Comparison of ENCODE assay signal across 8 cellular contexts in genomic region chr12:75978677-75979076, GRCh38. TPM values are rescaled to one million over a fixed set of nuclear protein-coding genes. Genes with fewer than 3 reads are reported as not detected.
DNase-seq lines count a peak whose midpoint lies in the region; ATAC-seq lines count a peak whose summit lies in the region.

No MANE protein-coding gene starts in this region.

- peaks cover 13% of the 10 kb centered on the region for H3K4me1 ChIP-seq in stomach smooth muscle (ENCODE audit: control insufficient read depth, insufficient read depth, low read length)

- H3K4me3 Mint-ChIP-seq in activated T-cell treated with anti-CD3 and anti-CD28 coated beads, Interleukin-2, amount 50 U/mL, for 72 hours = peak overlapping the region; percentile 60 to 75

- H3K36me3 Mint-ChIP-seq in activated T-cell treated with anti-CD3 and anti-CD28 coated beads, Interleukin-2, amount 50 U/mL, for 72 hours (ENCODE audit: insufficient read depth in 2 of 2) = no peaks in the 10 kb centered on the region

- DNase-seq in activated CD4-positive, alpha-beta T cell treated with anti-CD3 and anti-CD28 coated beads for 4 hours = peak; percentile 16 to 32
- DNase-seq in activated CD4-positive, alpha-beta T cell treated with anti-CD3 and anti-CD28 coated beads for 1 hour = no peak
- DNase-seq in activated T-cell treated with anti-CD3 and anti-CD28 coated beads, Interleukin-2, amount 50 U/mL, for 72 hours = peak; percentile 33 to 50
- DNase-seq in A172 (ENCODE audit: low spot score) = no peak
- no peak for DNase-seq in HCEC 1CT

- H3K4me1 Mint-ChIP-seq in activated T-cell treated with anti-CD3 and anti-CD28 coated beads, Interleukin-2, amount 50 U/mL, for 72 hours (ENCODE audit: low read depth) = peaks cover 71% of the 10 kb centered on the region

- ATAC-seq in activated T-cell treated with anti-CD3 and anti-CD28 coated beads, Interleukin-2, amount 50 U/mL, for 72 hours (replicated peaks in 1 of 2) = peak; percentile 57 to 71
- no peak for ATAC-seq in GM21737 (IDR thresholded peaks at IDR 0.05; ENCODE audit: unreplicated experiment)

- no peaks in the 10 kb centered on the region for H3K9me3 Mint-ChIP-seq in activated T-cell treated with anti-CD3 and anti-CD28 coated beads, Interleukin-2, amount 50 U/mL, for 72 hours

- H3K27me3 ChIP-seq in layer of hippocampus (ENCODE audit: control insufficient read depth, insufficient read depth, low read length) = no peaks in the 10 kb centered on the region
- H3K27me3 ChIP-seq in stomach smooth muscle (ENCODE audit: control insufficient read depth in 1 of 2, insufficient read depth in 2 of 2, low read length in 2 of 2) = no peaks in the 10 kb centered on the region

- H3K27ac ChIP-seq in layer of hippocampus (ENCODE audit: low read depth, low read length) (peak overlapping the region; percentile 35), stomach smooth muscle (ENCODE audit: low read length) (peak overlapping the region; percentile 42)

- no peaks in the 10 kb centered on the region for H3K27me3 Mint-ChIP-seq in activated T-cell treated with anti-CD3 and anti-CD28 coated beads, Interleukin-2, amount 50 U/mL, for 72 hours (ENCODE audit: low read depth)

- no peak overlapping the region for H3K9ac ChIP-seq in stomach smooth muscle (ENCODE audit: low read length in 2 of 2)

- H3K36me3 ChIP-seq in stomach smooth muscle (ENCODE audit: control insufficient read depth in 2 of 2, insufficient read depth in 2 of 2, low read length in 2 of 2) = no peaks in the 10 kb centered on the region

- peak overlapping the region; percentile 77 for H3K27ac Mint-ChIP-seq in activated T-cell treated with anti-CD3 and anti-CD28 coated beads, Interleukin-2, amount 50 U/mL, for 72 hours

- no peaks in the 10 kb centered on the region for H3K9me3 ChIP-seq in stomach smooth muscle (ENCODE audit: control insufficient read depth in 2 of 2, low read length in 2 of 2)

- no peak overlapping the region for H3K4me3 ChIP-seq in stomach smooth muscle (ENCODE audit: low read length in 2 of 2)

RNA-seq across cellular contexts. Expression of gene PHLDA1, which starts 52.9 kb away (rescaled TPM):
- total RNA-seq in activated T-cell treated with anti-CD3 and anti-CD28 coated beads, Interleukin-2, amount 50 U/mL, for 72 hours = 10 to 100 TPM; 19.9 to 33.6 TPM
- 48.3 and 61.6 TPM in 2 replicates for total RNA-seq in A172 (2014; rRNA removed; shearing (Covaris generic))

Comparison
In these comparisons a context has a peak if more than half of its experiments do, and no peak if none do; other contexts are left out.
1. DNase-seq: peak in activated CD4-positive, alpha-beta T cell treated with anti-CD3 and anti-CD28 coated beads for 4 hours (2 of 2) and activated T-cell treated with anti-CD3 and anti-CD28 coated beads, Interleukin-2, amount 50 U/mL, for 72 hours (2 of 2); none in activated CD4-positive, alpha-beta T cell treated with anti-CD3 and anti-CD28 coated beads for 1 hour (single experiment), A172 (single experiment) and HCEC 1CT (single experiment).